In the genomic region with DNA sequence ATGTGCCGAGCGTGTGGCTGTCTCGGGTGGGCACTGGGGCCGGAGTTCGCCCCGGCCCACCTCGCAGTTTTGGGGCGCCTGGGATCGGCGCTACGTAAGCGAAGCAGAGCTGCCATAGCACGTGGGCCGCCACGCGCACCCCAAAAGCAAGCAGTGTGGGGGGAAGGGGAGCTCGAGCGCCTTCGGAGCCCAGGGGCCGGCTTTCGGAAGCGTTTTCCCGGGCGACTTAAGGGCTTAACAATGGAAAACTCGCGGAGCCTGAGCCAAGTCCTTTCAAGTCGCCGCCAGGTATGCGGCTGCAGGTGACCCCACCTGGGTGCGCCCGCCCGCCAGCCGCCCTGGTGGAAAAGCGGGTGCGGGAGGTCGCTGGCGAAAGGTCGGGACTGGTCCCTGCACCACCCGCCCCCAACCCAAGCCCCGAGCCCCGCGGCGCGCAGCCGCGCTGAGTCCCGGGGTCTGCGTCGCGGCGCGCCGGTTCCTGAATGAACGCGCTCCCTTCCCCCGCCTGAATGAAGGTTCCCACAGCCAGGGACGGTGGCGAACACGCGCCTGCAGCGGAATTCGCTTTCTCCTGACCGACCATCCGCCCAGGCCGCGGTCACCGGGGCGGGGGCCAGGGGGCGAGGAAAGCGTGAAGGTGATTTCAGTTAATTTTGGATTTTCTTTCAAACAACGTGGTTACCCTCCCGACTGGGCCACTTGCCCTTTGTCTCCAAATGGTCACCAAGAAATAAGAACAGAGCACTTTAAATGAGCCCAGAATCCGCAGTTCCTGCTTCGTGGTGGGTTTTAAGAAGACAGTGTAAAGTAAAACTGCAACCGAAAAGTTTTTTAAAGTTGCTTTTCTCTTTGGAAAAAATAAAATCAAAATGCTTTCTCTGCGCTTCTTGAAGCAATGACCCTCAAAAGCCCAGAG, we compare ENCODE assay signal across 1 cellular context.
TF ChIP-seq lines count a peak whose summit lies in the region.

No MANE protein-coding gene starts in this region.

TF ChIP-seq in H1, 55 proteins besides CTCF, POLR2A, EP300 and RAD21:
- TF ChIP-seq SIN3A (conservative IDR thresholded peaks at IDR 0.05 in 1 of 2, IDR thresholded peaks at IDR 0.05 in 1 of 2; ENCODE audit: low read depth in 1 of 2, low read length in 2 of 2) (no peak; a peak in 1 of 4 replicates), RFX5 (IDR thresholded peaks at IDR 0.05; ENCODE audit: borderline replicate concordance, low read depth, low read length) (0 out of 2 replicates have a peak, but pooled peaks have one; percentile 15), HDAC6 (IDR thresholded peaks at IDR 0.05; ENCODE audit: low read depth, low read length) (no peak), SUZ12 (IDR thresholded peaks at IDR 0.05; ENCODE audit: low read length) (no peak), GTF2F1 (IDR thresholded peaks at IDR 0.05; ENCODE audit: borderline replicate concordance, low read depth, low read length) (no peak), HDAC2 (IDR thresholded peaks at IDR 0.05; ENCODE audit: borderline replicate concordance in 1 of 2, low read depth in 2 of 2, low read length in 2 of 2) (no peak; a peak in 1 of 4 replicates), SP2 (IDR thresholded peaks at IDR 0.05; ENCODE audit: low read length) (no peak), KDM1A (IDR thresholded peaks at IDR 0.05; ENCODE audit: borderline replicate concordance, low read length) (no peak), EGR1 (IDR thresholded peaks at IDR 0.05; ENCODE audit: borderline replicate concordance, low read depth, low read length) (no peak), TBP (IDR thresholded peaks at IDR 0.05; ENCODE audit: low read depth, low read length) (no peak; the same call in 1 of the 2 replicates), CEBPB (IDR thresholded peaks at IDR 0.05; ENCODE audit: low read depth, low read length) (no peak), CHD2 (IDR thresholded peaks at IDR 0.05; ENCODE audit: low read length) (no peak), TEAD4 (IDR thresholded peaks at IDR 0.05; ENCODE audit: low read depth, low read length) (peak; percentile 69), CREB1 (IDR thresholded peaks at IDR 0.05) (peak; percentile 36; the same call in 1 of the 2 replicates), SIRT6 (IDR thresholded peaks at IDR 0.05; ENCODE audit: low read length) (no peak), CBX5 (IDR thresholded peaks at IDR 0.05; ENCODE audit: low read depth, low read length) (no peak), JUND (IDR thresholded peaks at IDR 0.05; ENCODE audit: low read length) (no peak), CBX8 (IDR thresholded peaks at IDR 0.05; ENCODE audit: borderline replicate concordance, low read depth, low read length) (no peak), KDM4A (IDR thresholded peaks at IDR 0.05; ENCODE audit: low read depth, low read length, severe bottlenecking) (no peak), PHF8 (conservative IDR thresholded peaks at IDR 0.05; ENCODE audit: low read depth, low read length) (no peak), CHD1 (IDR thresholded peaks at IDR 0.05; ENCODE audit: low read depth, low read length) (no peak), RXRA (IDR thresholded peaks at IDR 0.05; ENCODE audit: insufficient read depth, low read depth, low read length) (no peak), RBBP5 (IDR thresholded peaks at IDR 0.05; ENCODE audit: borderline replicate concordance, low read depth, low read length) (no peak), NANOG (IDR thresholded peaks at IDR 0.05; ENCODE audit: insufficient read depth, low read depth, low read length, poor library complexity, severe bottlenecking) (no peak), SAP30 (IDR thresholded peaks at IDR 0.05; ENCODE audit: insufficient read depth, insufficient replicate concordance, low read length) (no peak), TAF7 (optimal IDR thresholded peaks at IDR 0.05; ENCODE audit: borderline replicate concordance, low read depth, low read length) (peak; percentile 51), TCF12 (IDR thresholded peaks at IDR 0.05; ENCODE audit: low read depth, low read length) (no peak), ZNF274 (IDR thresholded peaks at IDR 0.05; ENCODE audit: borderline replicate concordance, extremely low read depth, low read length) (no peak), ASH2L (IDR thresholded peaks at IDR 0.05; ENCODE audit: low read length) (no peak), SRF (IDR thresholded peaks at IDR 0.05; ENCODE audit: low read depth, low read length) (no peak), BRCA1 (IDR thresholded peaks at IDR 0.05; ENCODE audit: low read depth, low read length) (no peak), KDM5A (IDR thresholded peaks at IDR 0.05; ENCODE audit: low read length) (no peak), SIX5 (IDR thresholded peaks at IDR 0.05; ENCODE audit: low read depth, low read length) (no peak), FOSL1 (IDR thresholded peaks at IDR 0.05; ENCODE audit: insufficient read depth, low read depth, low read length) (no peak), YY1 (IDR thresholded peaks at IDR 0.05; ENCODE audit: low read depth, low read length) (0 out of 2 replicates have a peak, but pooled peaks have one; percentile 24), BACH1 (IDR thresholded peaks at IDR 0.05; ENCODE audit: low read length) (no peak), TAF1 (IDR thresholded peaks at IDR 0.05; ENCODE audit: low read depth, low read length) (no peak; the same call in 1 of the 2 replicates), POU5F1 (IDR thresholded peaks at IDR 0.05; ENCODE audit: low read depth, low read length) (no peak), NRF1 (IDR thresholded peaks at IDR 0.05; ENCODE audit: low read depth, low read length) (no peak; the same call in none of the 2 replicates), RNF2 (IDR thresholded peaks at IDR 0.05; ENCODE audit: borderline replicate concordance, low read depth, low read length, missing control alignments, poor library complexity, severe bottlenecking) (no peak), CTBP2 (IDR thresholded peaks at IDR 0.05; ENCODE audit: borderline replicate concordance, insufficient read depth, insufficient read length, low read length) (peak; percentile 90), GABPA (IDR thresholded peaks at IDR 0.05; ENCODE audit: borderline replicate concordance, insufficient read depth, low read length) (no peak), BCL11A (IDR thresholded peaks at IDR 0.05; ENCODE audit: low read depth in 2 of 2, low read length in 2 of 2) (no peak), SP1 (IDR thresholded peaks at IDR 0.05; ENCODE audit: low read depth, low read length) (no peak), JUN (IDR thresholded peaks at IDR 0.05; ENCODE audit: low read depth, low read length) (no peak), POLR2AphosphoS5 (IDR thresholded peaks at IDR 0.05; ENCODE audit: low read depth, low read length) (peak; percentile 51), MAFK (IDR thresholded peaks at IDR 0.05; ENCODE audit: low read depth, low read length) (no peak), SP4 (IDR thresholded peaks at IDR 0.05; ENCODE audit: low read length) (no peak; the same call in 1 of the 2 replicates), EZH2 (IDR thresholded peaks at IDR 0.05; ENCODE audit: low read depth, low read length, severe bottlenecking) (no peak)
- TF ChIP-seq, protein P1, sequence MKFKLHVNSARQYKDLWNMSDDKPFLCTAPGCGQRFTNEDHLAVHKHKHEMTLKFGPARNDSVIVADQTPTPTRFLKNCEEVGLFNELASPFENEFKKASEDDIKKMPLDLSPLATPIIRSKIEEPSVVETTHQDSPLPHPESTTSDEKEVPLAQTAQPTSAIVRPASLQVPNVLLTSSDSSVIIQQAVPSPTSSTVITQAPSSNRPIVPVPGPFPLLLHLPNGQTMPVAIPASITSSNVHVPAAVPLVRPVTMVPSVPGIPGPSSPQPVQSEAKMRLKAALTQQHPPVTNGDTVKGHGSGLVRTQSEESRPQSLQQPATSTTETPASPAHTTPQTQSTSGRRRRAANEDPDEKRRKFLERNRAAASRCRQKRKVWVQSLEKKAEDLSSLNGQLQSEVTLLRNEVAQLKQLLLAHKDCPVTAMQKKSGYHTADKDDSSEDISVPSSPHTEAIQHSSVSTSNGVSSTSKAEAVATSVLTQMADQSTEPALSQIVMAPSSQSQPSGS (IDR thresholded peaks at IDR 0.05; ENCODE audit: low read length): no peak
- TF ChIP-seq, protein P2, sequence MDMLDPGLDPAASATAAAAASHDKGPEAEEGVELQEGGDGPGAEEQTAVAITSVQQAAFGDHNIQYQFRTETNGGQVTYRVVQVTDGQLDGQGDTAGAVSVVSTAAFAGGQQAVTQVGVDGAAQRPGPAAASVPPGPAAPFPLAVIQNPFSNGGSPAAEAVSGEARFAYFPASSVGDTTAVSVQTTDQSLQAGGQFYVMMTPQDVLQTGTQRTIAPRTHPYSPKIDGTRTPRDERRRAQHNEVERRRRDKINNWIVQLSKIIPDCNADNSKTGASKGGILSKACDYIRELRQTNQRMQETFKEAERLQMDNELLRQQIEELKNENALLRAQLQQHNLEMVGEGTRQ (IDR thresholded peaks at IDR 0.05; ENCODE audit: low read length): no peak
- TF ChIP-seq, protein P3, sequence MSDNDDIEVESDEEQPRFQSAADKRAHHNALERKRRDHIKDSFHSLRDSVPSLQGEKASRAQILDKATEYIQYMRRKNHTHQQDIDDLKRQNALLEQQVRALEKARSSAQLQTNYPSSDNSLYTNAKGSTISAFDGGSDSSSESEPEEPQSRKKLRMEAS (IDR thresholded peaks at IDR 0.05): peak; percentile 80
- TF ChIP-seq, protein P4, sequence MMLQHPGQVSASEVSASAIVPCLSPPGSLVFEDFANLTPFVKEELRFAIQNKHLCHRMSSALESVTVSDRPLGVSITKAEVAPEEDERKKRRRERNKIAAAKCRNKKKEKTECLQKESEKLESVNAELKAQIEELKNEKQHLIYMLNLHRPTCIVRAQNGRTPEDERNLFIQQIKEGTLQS (IDR thresholded peaks at IDR 0.05; ENCODE audit: insufficient read depth, low read depth, low read length): no peak
- TF ChIP-seq, protein P5, sequence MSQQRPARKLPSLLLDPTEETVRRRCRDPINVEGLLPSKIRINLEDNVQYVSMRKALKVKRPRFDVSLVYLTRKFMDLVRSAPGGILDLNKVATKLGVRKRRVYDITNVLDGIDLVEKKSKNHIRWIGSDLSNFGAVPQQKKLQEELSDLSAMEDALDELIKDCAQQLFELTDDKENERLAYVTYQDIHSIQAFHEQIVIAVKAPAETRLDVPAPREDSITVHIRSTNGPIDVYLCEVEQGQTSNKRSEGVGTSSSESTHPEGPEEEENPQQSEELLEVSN (IDR thresholded peaks at IDR 0.05): peak; percentile 77
- TF ChIP-seq, protein P6, sequence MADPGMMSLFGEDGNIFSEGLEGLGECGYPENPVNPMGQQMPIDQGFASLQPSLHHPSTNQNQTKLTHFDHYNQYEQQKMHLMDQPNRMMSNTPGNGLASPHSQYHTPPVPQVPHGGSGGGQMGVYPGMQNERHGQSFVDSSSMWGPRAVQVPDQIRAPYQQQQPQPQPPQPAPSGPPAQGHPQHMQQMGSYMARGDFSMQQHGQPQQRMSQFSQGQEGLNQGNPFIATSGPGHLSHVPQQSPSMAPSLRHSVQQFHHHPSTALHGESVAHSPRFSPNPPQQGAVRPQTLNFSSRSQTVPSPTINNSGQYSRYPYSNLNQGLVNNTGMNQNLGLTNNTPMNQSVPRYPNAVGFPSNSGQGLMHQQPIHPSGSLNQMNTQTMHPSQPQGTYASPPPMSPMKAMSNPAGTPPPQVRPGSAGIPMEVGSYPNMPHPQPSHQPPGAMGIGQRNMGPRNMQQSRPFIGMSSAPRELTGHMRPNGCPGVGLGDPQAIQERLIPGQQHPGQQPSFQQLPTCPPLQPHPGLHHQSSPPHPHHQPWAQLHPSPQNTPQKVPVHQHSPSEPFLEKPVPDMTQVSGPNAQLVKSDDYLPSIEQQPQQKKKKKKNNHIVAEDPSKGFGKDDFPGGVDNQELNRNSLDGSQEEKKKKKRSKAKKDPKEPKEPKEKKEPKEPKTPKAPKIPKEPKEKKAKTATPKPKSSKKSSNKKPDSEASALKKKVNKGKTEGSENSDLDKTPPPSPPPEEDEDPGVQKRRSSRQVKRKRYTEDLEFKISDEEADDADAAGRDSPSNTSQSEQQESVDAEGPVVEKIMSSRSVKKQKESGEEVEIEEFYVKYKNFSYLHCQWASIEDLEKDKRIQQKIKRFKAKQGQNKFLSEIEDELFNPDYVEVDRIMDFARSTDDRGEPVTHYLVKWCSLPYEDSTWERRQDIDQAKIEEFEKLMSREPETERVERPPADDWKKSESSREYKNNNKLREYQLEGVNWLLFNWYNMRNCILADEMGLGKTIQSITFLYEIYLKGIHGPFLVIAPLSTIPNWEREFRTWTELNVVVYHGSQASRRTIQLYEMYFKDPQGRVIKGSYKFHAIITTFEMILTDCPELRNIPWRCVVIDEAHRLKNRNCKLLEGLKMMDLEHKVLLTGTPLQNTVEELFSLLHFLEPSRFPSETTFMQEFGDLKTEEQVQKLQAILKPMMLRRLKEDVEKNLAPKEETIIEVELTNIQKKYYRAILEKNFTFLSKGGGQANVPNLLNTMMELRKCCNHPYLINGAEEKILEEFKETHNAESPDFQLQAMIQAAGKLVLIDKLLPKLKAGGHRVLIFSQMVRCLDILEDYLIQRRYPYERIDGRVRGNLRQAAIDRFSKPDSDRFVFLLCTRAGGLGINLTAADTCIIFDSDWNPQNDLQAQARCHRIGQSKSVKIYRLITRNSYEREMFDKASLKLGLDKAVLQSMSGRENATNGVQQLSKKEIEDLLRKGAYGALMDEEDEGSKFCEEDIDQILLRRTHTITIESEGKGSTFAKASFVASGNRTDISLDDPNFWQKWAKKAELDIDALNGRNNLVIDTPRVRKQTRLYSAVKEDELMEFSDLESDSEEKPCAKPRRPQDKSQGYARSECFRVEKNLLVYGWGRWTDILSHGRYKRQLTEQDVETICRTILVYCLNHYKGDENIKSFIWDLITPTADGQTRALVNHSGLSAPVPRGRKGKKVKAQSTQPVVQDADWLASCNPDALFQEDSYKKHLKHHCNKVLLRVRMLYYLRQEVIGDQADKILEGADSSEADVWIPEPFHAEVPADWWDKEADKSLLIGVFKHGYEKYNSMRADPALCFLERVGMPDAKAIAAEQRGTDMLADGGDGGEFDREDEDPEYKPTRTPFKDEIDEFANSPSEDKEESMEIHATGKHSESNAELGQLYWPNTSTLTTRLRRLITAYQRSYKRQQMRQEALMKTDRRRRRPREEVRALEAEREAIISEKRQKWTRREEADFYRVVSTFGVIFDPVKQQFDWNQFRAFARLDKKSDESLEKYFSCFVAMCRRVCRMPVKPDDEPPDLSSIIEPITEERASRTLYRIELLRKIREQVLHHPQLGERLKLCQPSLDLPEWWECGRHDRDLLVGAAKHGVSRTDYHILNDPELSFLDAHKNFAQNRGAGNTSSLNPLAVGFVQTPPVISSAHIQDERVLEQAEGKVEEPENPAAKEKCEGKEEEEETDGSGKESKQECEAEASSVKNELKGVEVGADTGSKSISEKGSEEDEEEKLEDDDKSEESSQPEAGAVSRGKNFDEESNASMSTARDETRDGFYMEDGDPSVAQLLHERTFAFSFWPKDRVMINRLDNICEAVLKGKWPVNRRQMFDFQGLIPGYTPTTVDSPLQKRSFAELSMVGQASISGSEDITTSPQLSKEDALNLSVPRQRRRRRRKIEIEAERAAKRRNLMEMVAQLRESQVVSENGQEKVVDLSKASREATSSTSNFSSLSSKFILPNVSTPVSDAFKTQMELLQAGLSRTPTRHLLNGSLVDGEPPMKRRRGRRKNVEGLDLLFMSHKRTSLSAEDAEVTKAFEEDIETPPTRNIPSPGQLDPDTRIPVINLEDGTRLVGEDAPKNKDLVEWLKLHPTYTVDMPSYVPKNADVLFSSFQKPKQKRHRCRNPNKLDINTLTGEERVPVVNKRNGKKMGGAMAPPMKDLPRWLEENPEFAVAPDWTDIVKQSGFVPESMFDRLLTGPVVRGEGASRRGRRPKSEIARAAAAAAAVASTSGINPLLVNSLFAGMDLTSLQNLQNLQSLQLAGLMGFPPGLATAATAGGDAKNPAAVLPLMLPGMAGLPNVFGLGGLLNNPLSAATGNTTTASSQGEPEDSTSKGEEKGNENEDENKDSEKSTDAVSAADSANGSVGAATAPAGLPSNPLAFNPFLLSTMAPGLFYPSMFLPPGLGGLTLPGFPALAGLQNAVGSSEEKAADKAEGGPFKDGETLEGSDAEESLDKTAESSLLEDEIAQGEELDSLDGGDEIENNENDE (IDR thresholded peaks at IDR 0.05; ENCODE audit: insufficient replicate concordance, low read length): no peak
